Comparison of ENCODE assay signal across 16 cellular contexts in the genomic region with DNA sequence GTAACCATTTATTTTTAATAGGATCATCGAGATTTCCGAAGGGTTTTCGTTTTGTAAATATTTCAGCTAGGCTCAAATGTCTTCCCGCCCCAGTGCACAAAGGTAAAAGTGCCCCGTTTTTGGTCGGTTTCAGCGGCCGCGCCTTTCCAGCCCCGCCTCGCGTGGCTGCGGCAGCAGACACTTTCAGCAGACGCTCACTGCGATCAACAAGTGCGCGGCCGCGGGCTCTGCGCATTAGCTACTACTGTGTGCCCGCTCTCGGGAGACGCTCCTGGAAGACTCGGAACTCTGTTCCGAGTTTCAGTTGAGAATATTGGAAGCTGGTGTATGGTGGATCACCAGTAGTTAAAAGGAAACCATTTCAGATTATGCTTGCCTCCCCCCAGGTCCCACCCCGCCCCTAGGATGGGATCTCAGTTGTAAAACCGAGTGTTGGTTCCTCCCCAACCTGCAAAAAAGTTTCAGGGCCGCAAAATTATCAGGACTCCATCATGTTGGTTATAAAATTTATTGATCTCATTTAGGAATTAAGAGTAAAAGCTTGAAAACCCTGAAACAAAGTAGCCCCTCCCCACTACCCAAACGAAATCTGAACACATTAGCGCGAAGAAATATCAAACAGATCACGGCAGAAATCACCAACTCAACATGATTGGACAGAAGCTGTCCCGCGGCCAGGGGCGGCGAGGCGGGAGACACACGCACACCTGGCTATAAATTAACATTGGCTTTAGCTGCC. TPM values are rescaled to one million over a fixed set of nuclear protein-coding genes. Genes with fewer than 3 reads are reported as not detected.
DNase-seq lines count a peak whose midpoint lies in the region; ATAC-seq and TF ChIP-seq lines count a peak whose summit lies in the region.
"Had no signal": no experiment of that assay in that cellular context is flagged by ENCODE, and none has a peak within 500 bp of the region (broad histone marks: within the 10 kb centered on the region; RNA-seq: fewer than 3 reads in every experiment).

No MANE protein-coding gene starts in this region.

- H3K4ac ChIP-seq in mesenchymal stem cell (ENCODE audit: low read depth in 1 of 2, low read length in 2 of 2) = no peak overlapping the region

- peaks cover 41% of the 10 kb centered on the region for H3K27me3 Mint-ChIP-seq in activated naive CD8-positive, alpha-beta T cell treated with anti-CD3 and anti-CD28 coated beads, Interleukin-2, amount 10 ng/mL, durations not matched to agents 7 days and 5 days
- H3K27me3 Mint-ChIP-seq in activated naive CD8-positive, alpha-beta T cell treated with anti-CD3 and anti-CD28 coated beads for 36 hours = peaks cover 68% of the 10 kb centered on the region

- H3K4me1 ChIP-seq in mesenchymal stem cell (ENCODE audit: control insufficient read depth, insufficient read depth, low read depth, low read length) (peaks cover 22% of the 10 kb centered on the region), suprapubic skin (peaks cover 39% of the 10 kb centered on the region)

- no peaks in the 10 kb centered on the region for H3K36me3 Mint-ChIP-seq in activated naive CD8-positive, alpha-beta T cell treated with anti-CD3 and anti-CD28 coated beads, Interleukin-2, amount 10 ng/mL, durations not matched to agents 7 days and 5 days
- H3K36me3 Mint-ChIP-seq in activated naive CD8-positive, alpha-beta T cell treated with anti-CD3 and anti-CD28 coated beads for 36 hours = no peaks in the 10 kb centered on the region

- H3K79me1 ChIP-seq in mesenchymal stem cell (replicated peaks; ENCODE audit: low read length, poor library complexity, severe bottlenecking) = no peaks in the 10 kb centered on the region

- H3K4me2 ChIP-seq in mesenchymal stem cell (ENCODE audit: low read length, poor library complexity, severe bottlenecking) = peak overlapping the region; percentile 47

- H3K9ac ChIP-seq in mesenchymal stem cell (ENCODE audit: low read length) = no peak overlapping the region

- no peak overlapping the region for H3K27ac Mint-ChIP-seq in activated naive CD8-positive, alpha-beta T cell treated with anti-CD3 and anti-CD28 coated beads, Interleukin-2, amount 10 ng/mL, durations not matched to agents 7 days and 5 days
- H3K27ac Mint-ChIP-seq in activated naive CD8-positive, alpha-beta T cell treated with anti-CD3 and anti-CD28 coated beads for 36 hours = no peak overlapping the region

- no peak overlapping the region for H3K23ac ChIP-seq in mesenchymal stem cell (ENCODE audit: low read length in 2 of 2)

- no peak for TF ChIP-seq EP300 in suprapubic skin (IDR thresholded peaks at IDR 0.05)

- H4K8ac ChIP-seq in mesenchymal stem cell (ENCODE audit: low read length) = no peak overlapping the region

- no peak overlapping the region for H2AFZ ChIP-seq in mesenchymal stem cell (ENCODE audit: low read depth, low read length)

- TF ChIP-seq POLR2A in suprapubic skin (IDR thresholded peaks at IDR 0.05) = no peak

- no peak overlapping the region for H2BK15ac ChIP-seq in mesenchymal stem cell (ENCODE audit: low read depth, poor library complexity, severe bottlenecking)

- DNase-seq in activated naive CD8-positive, alpha-beta T cell treated with anti-CD3 and anti-CD28 coated beads, Interleukin-2, amount 10 ng/mL, durations not matched to agents 7 days and 5 days = no peak
- no peak for DNase-seq in activated naive CD8-positive, alpha-beta T cell treated with anti-CD3 and anti-CD28 coated beads for 36 hours
- DNase-seq in astrocyte of the spinal cord (ENCODE audit: low read depth, low spot score) (peak; percentile 1), mesenchymal stem cell (no peak), suprapubic skin (ENCODE audit: low spot score in 2 of 2) (no peak), MV-4-11 (lab: John Stamatoyannopoulos, UW) (no peak), NCI-H2107 (lab: John Stamatoyannopoulos, UW) (no peak)
- DNase-seq: activated CD8-positive, alpha-beta memory T cell treated with anti-CD3 and anti-CD28 coated beads, Interleukin-2, amount 50 U/mL, for 48 hours; body of pancreas; NCI-H1092; NCI-H446 had no signal

- no peak overlapping the region for H3K14ac ChIP-seq in mesenchymal stem cell (ENCODE audit: low read length in 2 of 2)

- H3K4me3 ChIP-seq in astrocyte of the spinal cord (ENCODE audit: low read depth, low read length) (peak overlapping the region; percentile 12), mesenchymal stem cell (ENCODE audit: insufficient read depth in 1 of 2, low read depth in 1 of 2, low read length in 2 of 2) (no peak overlapping the region), suprapubic skin (peak overlapping the region; percentile 48)
- H3K4me3 ChIP-seq: body of pancreas had no signal

- no peak for TF ChIP-seq CTCF in astrocyte of the spinal cord (IDR thresholded peaks at IDR 0.05; ENCODE audit: low read depth, low read length)
- no peak for TF ChIP-seq CTCF in suprapubic skin (IDR thresholded peaks at IDR 0.05)

- H3K27ac ChIP-seq in mesenchymal stem cell (ENCODE audit: low read length, poor library complexity, severe bottlenecking) = no peak overlapping the region
- no peak overlapping the region for H3K27ac ChIP-seq in suprapubic skin
- H3K27ac ChIP-seq: body of pancreas, epithelial cell of prostate had no signal

- H3K4me1 Mint-ChIP-seq in activated naive CD8-positive, alpha-beta T cell treated with anti-CD3 and anti-CD28 coated beads, Interleukin-2, amount 10 ng/mL, durations not matched to agents 7 days and 5 days = peaks cover 3% of the 10 kb centered on the region
- H3K4me1 Mint-ChIP-seq in activated naive CD8-positive, alpha-beta T cell treated with anti-CD3 and anti-CD28 coated beads for 36 hours = peaks cover 1% of the 10 kb centered on the region

- WGBS in mesenchymal stem cell = 2% methylated on average over 24 of the region's 38 CpGs
- WGBS in suprapubic skin = 53% methylated on average over 38 of the region's 38 CpGs

- H3K4me3 Mint-ChIP-seq in activated naive CD8-positive, alpha-beta T cell treated with anti-CD3 and anti-CD28 coated beads, Interleukin-2, amount 10 ng/mL, durations not matched to agents 7 days and 5 days = peak overlapping the region; percentile 28
- H3K4me3 Mint-ChIP-seq in activated naive CD8-positive, alpha-beta T cell treated with anti-CD3 and anti-CD28 coated beads for 36 hours = no peak overlapping the region

- H3K9me3 ChIP-seq in mesenchymal stem cell (ENCODE audit: control insufficient read depth, low read length) (no peaks in the 10 kb centered on the region), suprapubic skin (no peaks in the 10 kb centered on the region)
- H3K9me3 ChIP-seq: body of pancreas had no signal

- H2AK5ac ChIP-seq in mesenchymal stem cell (ENCODE audit: low read length, severe bottlenecking) = no peak overlapping the region

- peaks cover 76 to 78% of the 10 kb centered on the region in 2 experiments for H3K27me3 ChIP-seq in mesenchymal stem cell (ENCODE audit: control insufficient read depth in 1 of 2, insufficient read depth in 1 of 2, low read length in 2 of 2)
- H3K27me3 ChIP-seq in suprapubic skin = peaks cover 85% of the 10 kb centered on the region

- H4K91ac ChIP-seq in mesenchymal stem cell (ENCODE audit: low read length) = no peak overlapping the region

- no peak for ATAC-seq in activated naive CD8-positive, alpha-beta T cell treated with anti-CD3 and anti-CD28 coated beads, Interleukin-2, amount 10 ng/mL, durations not matched to agents 7 days and 5 days (ENCODE audit: low read depth)
- ATAC-seq in GM21447 (IDR thresholded peaks at IDR 0.05; ENCODE audit: unreplicated experiment) = no peak
- ATAC-seq: HCT116 had no signal

- H3K36me3 ChIP-seq in mesenchymal stem cell (ENCODE audit: control insufficient read depth in 1 of 2, insufficient read depth in 2 of 2, low read depth in 1 of 2, low read length in 2 of 2) (no peaks in the 10 kb centered on the region), suprapubic skin (no peaks in the 10 kb centered on the region)

- no peak overlapping the region for H2BK12ac ChIP-seq in mesenchymal stem cell (ENCODE audit: low read length in 2 of 2)

- H2BK120ac ChIP-seq in mesenchymal stem cell (ENCODE audit: low read depth, low read length) = no peak overlapping the region

- in situ Hi-C loops in astrocyte of the spinal cord (cut with HindIII; ENCODE audit: low sequenced_read_pairs) = no loop called here

- H3K9me3 Mint-ChIP-seq in activated naive CD8-positive, alpha-beta T cell treated with anti-CD3 and anti-CD28 coated beads, Interleukin-2, amount 10 ng/mL, durations not matched to agents 7 days and 5 days = no peaks in the 10 kb centered on the region
- H3K9me3 Mint-ChIP-seq in activated naive CD8-positive, alpha-beta T cell treated with anti-CD3 and anti-CD28 coated beads for 36 hours = no peaks in the 10 kb centered on the region

- H2BK5ac ChIP-seq in mesenchymal stem cell (ENCODE audit: low read depth, low read length, poor library complexity, severe bottlenecking) = no peak overlapping the region

- H3K18ac ChIP-seq in mesenchymal stem cell (ENCODE audit: low read depth in 1 of 2, low read length in 2 of 2) = no peak overlapping the region

- POLR2A ChIA-PET in activated naive CD8-positive, alpha-beta T cell treated with anti-CD3 and anti-CD28 coated beads, Interleukin-2, amount 10 ng/mL, durations not matched to agents 7 days and 5 days (lab: Charles Lee) = no interaction called here

RNA-seq across cellular contexts. Expression of a gene that starts 2.2 kb away (rescaled TPM):
- total RNA-seq in activated naive CD8-positive, alpha-beta T cell treated with anti-CD3 and anti-CD28 coated beads, Interleukin-2, amount 10 ng/mL, durations not matched to agents 7 days and 5 days = not detected
- total RNA-seq in activated naive CD8-positive, alpha-beta T cell treated with anti-CD3 and anti-CD28 coated beads for 36 hours = not detected
- not detected for polyA plus RNA-seq in mesenchymal stem cell (2013, experiment 1 of 2)
- polyA plus RNA-seq in mesenchymal stem cell (2013, experiment 2 of 2) = 0.01 TPM
- total RNA-seq in suprapubic skin = not detected
- total RNA-seq: body of pancreas, HT1080, RPMI7951 had no signal

Comparison
In these comparisons a context has a peak if more than half of its experiments do, and no peak if none do; other contexts are left out.
1. H3K4me3 ChIP-seq: peak in astrocyte of the spinal cord (single experiment) and suprapubic skin (single experiment); none in mesenchymal stem cell (0 of 2).